8 cellular contexts compared by ENCODE assay signal in genomic region chr17:80992077-80992947, GRCh38. TPM values are rescaled to one million over a fixed set of nuclear protein-coding genes. Genes with fewer than 3 reads are reported as not detected.
DNase-seq lines count a peak whose midpoint lies in the region; ATAC-seq and TF ChIP-seq lines count a peak whose summit lies in the region.

No MANE protein-coding gene starts in this region.

- 3 to 4% methylated on average over 23 to 59 of the region's 90 CpGs for WGBS in GM23248 (ENCODE audit: low coverage in 1 of 2, low lambda C conversion rate in 2 of 2, missing lambda C conversion rate in 2 of 2), 2 experiments
- WGBS in sigmoid colon, 2 donors, result 1 to 4% methylated on average over 90 of the region's 90 CpGs

- peak overlapping the region; percentile 89 for H3K4me3 ChIP-seq in BLaER1
- peak overlapping the region; percentile 88 for H3K4me3 ChIP-seq in GM23248
- peak overlapping the region; percentile 60 to 99 (median 98) for H3K4me3 ChIP-seq in sigmoid colon

- H3F3A ChIP-seq in GM23248 (ENCODE audit: insufficient read depth), result no peaks in the 10 kb centered on the region

- peak overlapping the region; percentile 96 for H3K4me2 ChIP-seq in BLaER1
- H3K4me2 ChIP-seq in GM23248 (ENCODE audit: unreplicated experiment), result peak overlapping the region; percentile 80

- H3K9me2 ChIP-seq in GM23248 (ENCODE audit: insufficient read depth), result no peaks in the 10 kb centered on the region

- H3K27me3 Mint-ChIP-seq in activated CD4-positive, alpha-beta memory T cell treated with anti-CD3 and anti-CD28 coated beads for 36 hours, result no peaks in the 10 kb centered on the region

- TF ChIP-seq EP300 in sigmoid colon (IDR thresholded peaks at IDR 0.05), result no peak

- peak overlapping the region; percentile 78 for H3K27ac ChIP-seq in BLaER1
- no peak overlapping the region for H3K27ac ChIP-seq in GM23248
- peak overlapping the region; percentile 66 to 82 (median 72) for H3K27ac ChIP-seq in sigmoid colon
- H3K27ac ChIP-seq in caudate nucleus (ENCODE audit: low read depth, low read length), result no peak overlapping the region

- POLR2A ChIA-PET in activated CD4-positive, alpha-beta memory T cell treated with anti-CD3 and anti-CD28 coated beads for 36 hours (lab: Charles Lee), result no interaction called here

- H4K20me1 ChIP-seq in BLaER1 (peaks cover 36% of the 10 kb centered on the region), GM23248 (ENCODE audit: insufficient read depth) (no peaks in the 10 kb centered on the region)

- peaks cover 25% of the 10 kb centered on the region for H3K36me3 ChIP-seq in BLaER1
- no peaks in the 10 kb centered on the region for H3K36me3 ChIP-seq in GM23248 (ENCODE audit: low read depth)
- H3K36me3 ChIP-seq in sigmoid colon, result peaks cover 11 to 35% (median 24%) of the 10 kb centered on the region in 4 donors

- H3K9me3 ChIP-seq in BLaER1, result no peaks in the 10 kb centered on the region
- no peaks in the 10 kb centered on the region for H3K9me3 ChIP-seq in GM23248 (ENCODE audit: low read depth)
- H3K9me3 ChIP-seq in sigmoid colon, result no peaks in the 10 kb centered on the region

- peaks cover 47% of the 10 kb centered on the region for H3K27me3 ChIP-seq in BLaER1
- H3K27me3 ChIP-seq in GM23248 (replicated peaks; ENCODE audit: insufficient read depth), result no peaks in the 10 kb centered on the region
- H3K27me3 ChIP-seq in sigmoid colon, result no peaks in the 10 kb centered on the region

- no peak for TF ChIP-seq CTCF in sigmoid colon (IDR thresholded peaks at IDR 0.05)

- ATAC-seq in left cardiac atrium, result peak; percentile 6 to 24
- ATAC-seq in HG03460 (IDR thresholded peaks at IDR 0.05; ENCODE audit: unreplicated experiment), result no peak

- H3K9ac ChIP-seq in BLaER1 (peak overlapping the region; percentile 89), GM23248 (peak overlapping the region; percentile 85)

- no peaks in the 10 kb centered on the region for H3K9me3 Mint-ChIP-seq in activated CD4-positive, alpha-beta memory T cell treated with anti-CD3 and anti-CD28 coated beads for 36 hours

- in situ Hi-C loops in GM23248 (cut with MboI), result no loop called here

- H2AFZ ChIP-seq in GM23248, result peak overlapping the region; percentile 92

- peaks cover 14% of the 10 kb centered on the region for H3K79me2 ChIP-seq in GM23248 (ENCODE audit: insufficient read depth)

- peaks cover 11% of the 10 kb centered on the region for H3K36me3 Mint-ChIP-seq in activated CD4-positive, alpha-beta memory T cell treated with anti-CD3 and anti-CD28 coated beads for 36 hours

- peak; percentile 50 for DNase-seq in GM23248
- DNase-seq in activated CD4-positive, alpha-beta memory T cell treated with anti-CD3 and anti-CD28 coated beads for 36 hours, result peak; percentile 25
- no peak for DNase-seq in left cardiac atrium
- no peak for DNase-seq in sigmoid colon
- DNase-seq in stimulated activated CD4-positive, alpha-beta T cell treated with anti-CD3 and anti-CD28 coated beads, Interleukin-4, amount 100 ng/mL, for 24 hours, result no peak
- DNase-seq in caudate nucleus (lab: John Stamatoyannopoulos, UW), result no peak

- peak overlapping the region; percentile 70 for H3K4me3 Mint-ChIP-seq in activated CD4-positive, alpha-beta memory T cell treated with anti-CD3 and anti-CD28 coated beads for 36 hours

- H3K27ac Mint-ChIP-seq in activated CD4-positive, alpha-beta memory T cell treated with anti-CD3 and anti-CD28 coated beads for 36 hours, result no peak overlapping the region

- H3K4me1 ChIP-seq in BLaER1, result peaks cover 44% of the 10 kb centered on the region
- 0 out of 2 replicates have a peak, but pooled peaks cover 14% of the 10 kb centered on the region for H3K4me1 ChIP-seq in GM23248 (ENCODE audit: insufficient read depth)
- peaks cover 0 to 56% (median 46%) of the 10 kb centered on the region in 4 donors for H3K4me1 ChIP-seq in sigmoid colon

- peaks cover 20% of the 10 kb centered on the region for H3K4me1 Mint-ChIP-seq in activated CD4-positive, alpha-beta memory T cell treated with anti-CD3 and anti-CD28 coated beads for 36 hours (ENCODE audit: low read depth)

- CTCF ChIA-PET in activated CD4-positive, alpha-beta memory T cell treated with anti-CD3 and anti-CD28 coated beads for 36 hours (lab: Charles Lee), result interaction anchor here (0.9 to 2.3 kb wide), 4 partner anchors 12 to 112 kb away, joined by 3 to 9 read pairs (median 3); no protein-coding TSS in a partner anchor

- TF ChIP-seq POLR2A in sigmoid colon (IDR thresholded peaks at IDR 0.05), result no peak

- intact Hi-C loops in activated CD4-positive, alpha-beta memory T cell treated with anti-CD3 and anti-CD28 coated beads for 36 hours (cut with micrococcal nuclease), result no loop called here
- intact Hi-C loops in left cardiac atrium (cut with DNase I), result no loop called here
- intact Hi-C loops in sigmoid colon (cut with DNase I), result loop anchor here (5.0 kb wide), 1 partner anchor 45 kb away; the partner anchor contains the start of gene BAIAP2

RNA-seq across cellular contexts. Expression of gene CHMP6, which starts 0.7 kb away (rescaled TPM):
- total RNA-seq in GM23248 (2014; rRNA removed; shearing (Covaris generic)), result 8.2 and 14.1 TPM in 2 replicates
- polyA plus RNA-seq in GM23248 (2016; fragmentation: Nextera tagmentation; extraction: Ambion mirVana) (34.0 and 37.1 TPM in 2 replicates), sigmoid colon (10 to 100 TPM; 36.3 to 40.4 (median 37.2) TPM)
- total RNA-seq in activated CD4-positive, alpha-beta memory T cell treated with anti-CD3 and anti-CD28 coated beads for 36 hours, result 10 to 100 TPM; 17.1 to 17.3 TPM
- total RNA-seq in left cardiac atrium (10 to 100 TPM; 17.4 to 19.1 TPM), sigmoid colon (10 to 100 TPM; 15.7 to 28.2 (median 22.2) TPM)

RNA-seq across cellular contexts. Expression of gene BAIAP2, which starts 42.6 kb away (rescaled TPM):
- 30.6 and 31.7 TPM in 2 replicates for total RNA-seq in GM23248 (2014; rRNA removed; shearing (Covaris generic))
- polyA plus RNA-seq in GM23248 (2016; fragmentation: Nextera tagmentation; extraction: Ambion mirVana) (28.2 and 31.5 TPM in 2 replicates), sigmoid colon (10 to 100 TPM in 2 of 3 donors, 1 to 10 TPM in 1; 6.5 to 17.2 (median 14.4) TPM)
- total RNA-seq in activated CD4-positive, alpha-beta memory T cell treated with anti-CD3 and anti-CD28 coated beads for 36 hours, result 1 to 10 TPM; 3.3 to 3.6 TPM
- total RNA-seq in left cardiac atrium (10 to 100 TPM; 32.8 to 38.0 TPM), sigmoid colon (10 to 100 TPM; 32.6 to 52.3 (median 50.9) TPM)

Comparison
In these comparisons a context has a peak if more than half of its experiments do, and no peak if none do; other contexts are left out.
1. H3K27ac ChIP-seq: peak in BLaER1 (single experiment) and sigmoid colon (4 of 4); none in GM23248 (single experiment) and caudate nucleus (single experiment).
2. DNase-seq: peak in GM23248 (single experiment) and activated CD4-positive, alpha-beta memory T cell treated with anti-CD3 and anti-CD28 coated beads for 36 hours (single experiment); none in left cardiac atrium (single experiment), sigmoid colon (single experiment), stimulated activated CD4-positive, alpha-beta T cell treated with anti-CD3 and anti-CD28 coated beads, Interleukin-4, amount 100 ng/mL, for 24 hours (single experiment) and caudate nucleus (0 of 61).
3. Peak in every context shown above with its lines, with median percentiles within 50 percentile points of each other: H3K4me3 ChIP-seq.